Comparison of ENCODE assay signal across 8 cellular contexts in the genomic region with DNA sequence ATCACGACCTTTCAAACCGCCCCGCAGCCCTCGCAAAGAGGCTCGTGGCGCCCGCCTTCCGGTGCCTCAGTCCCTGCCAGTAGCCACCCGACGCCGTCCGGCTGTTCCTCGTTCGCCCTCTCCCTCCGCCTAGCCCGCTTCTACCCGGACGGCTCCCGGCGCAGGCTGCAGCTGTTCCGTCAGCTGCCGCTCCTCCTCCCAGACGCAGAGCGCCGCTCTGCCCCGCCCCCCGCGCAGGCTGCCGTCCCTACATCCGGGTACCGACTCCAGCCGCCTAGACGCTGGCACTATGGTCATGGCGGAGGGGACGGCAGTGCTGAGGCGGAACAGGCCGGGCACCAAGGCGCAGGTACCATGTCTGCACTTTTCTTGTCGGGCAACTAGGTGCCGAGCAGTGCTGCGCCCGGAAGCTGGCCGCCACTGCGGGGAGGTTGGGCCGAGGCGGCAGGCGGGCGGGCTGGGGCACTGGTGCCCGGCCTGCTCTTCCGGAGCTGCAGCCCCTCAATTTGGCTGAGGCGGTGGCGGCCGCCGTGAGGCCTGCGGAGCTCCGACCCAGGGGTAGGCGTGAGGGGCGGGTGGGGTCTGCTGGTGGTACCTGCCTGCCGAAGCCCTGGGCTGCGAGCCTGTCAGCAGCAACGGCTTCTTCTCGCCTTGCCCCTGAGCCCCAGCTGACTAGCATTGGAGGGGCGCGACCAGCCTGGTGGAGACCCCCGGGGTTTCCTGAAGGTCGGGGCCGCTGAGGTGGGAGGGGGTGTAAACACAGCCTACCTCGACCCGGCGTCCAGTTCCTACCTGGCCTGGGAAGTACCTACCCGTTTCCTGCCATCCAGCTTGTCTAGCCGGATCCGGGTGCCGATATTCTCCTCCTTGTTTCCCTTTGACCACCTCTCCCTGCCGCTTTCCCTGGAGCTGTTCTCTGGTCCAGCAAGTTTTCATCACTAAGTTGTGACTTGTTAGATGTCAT. TPM values are rescaled to one million over a fixed set of nuclear protein-coding genes. Genes with fewer than 3 reads are reported as not detected.
DNase-seq lines count a peak whose midpoint lies in the region; ATAC-seq, FAIRE-seq and TF ChIP-seq lines count a peak whose summit lies in the region.

Gene MOB4, plus strand, starts transcription at position 269 of the 964 bp plus-strand sequence. Its CDS starts 21 bp downstream, at position 290.

- H3K9me3 Mint-ChIP-seq in activated T-cell treated with anti-CD3 and anti-CD28 coated beads, Interleukin-2, amount 50 U/mL, for 72 hours, result peaks cover 0 to 2% of the 10 kb centered on the region in 2 donors

- intact Hi-C loops in esophagus muscularis mucosa (cut with DNase I), result no loop called here

- H3K27me3 ChIP-seq in esophagus muscularis mucosa, result no peaks in the 10 kb centered on the region

- H3K36me3 ChIP-seq in KOPT-K1 (ENCODE audit: insufficient read depth, low read length) (peaks cover 14% of the 10 kb centered on the region), esophagus muscularis mucosa (no peaks in the 10 kb centered on the region)

- peak within 1 kb of the TSS; percentile 98 for H3K27ac Mint-ChIP-seq in activated T-cell treated with anti-CD3 and anti-CD28 coated beads, Interleukin-2, amount 50 U/mL, for 72 hours

- TF ChIP-seq EP300 in esophagus muscularis mucosa (IDR thresholded peaks at IDR 0.05), result no peak

- peaks cover 6 to 22% of the 10 kb centered on the region in 2 donors for H3K36me3 Mint-ChIP-seq in activated T-cell treated with anti-CD3 and anti-CD28 coated beads, Interleukin-2, amount 50 U/mL, for 72 hours (ENCODE audit: insufficient read depth in 2 of 2)

- 0% methylated on average over 21 of the region's 75 CpGs for WGBS in esophagus muscularis mucosa

- H3K9me3 ChIP-seq in KOPT-K1 (ENCODE audit: insufficient read depth, low read length, poor library complexity, severe bottlenecking), result peaks cover 12% of the 10 kb centered on the region
- H3K9me3 ChIP-seq in esophagus muscularis mucosa, result no peaks in the 10 kb centered on the region

- H3K4me1 Mint-ChIP-seq in activated T-cell treated with anti-CD3 and anti-CD28 coated beads, Interleukin-2, amount 50 U/mL, for 72 hours (ENCODE audit: low read depth), result peaks cover 38% of the 10 kb centered on the region

- ATAC-seq in GM21786 (IDR thresholded peaks at IDR 0.05; ENCODE audit: unreplicated experiment), result peak; percentile 93
- peak; percentile 93 to 97 for ATAC-seq in activated T-cell treated with anti-CD3 and anti-CD28 coated beads, Interleukin-2, amount 50 U/mL, for 72 hours (replicated peaks in 1 of 2)

- no peaks in the 10 kb centered on the region for H3K27me3 Mint-ChIP-seq in activated T-cell treated with anti-CD3 and anti-CD28 coated beads, Interleukin-2, amount 50 U/mL, for 72 hours (ENCODE audit: low read depth)

- TF ChIP-seq POLR2A in esophagus muscularis mucosa (IDR thresholded peaks at IDR 0.05; ENCODE audit: low read depth), result peak; percentile 80

- FAIRE-seq in RCC 7860 (lab: Jason Lieb, UNC), result peak; percentile 59

- TF ChIP-seq CTCF in esophagus muscularis mucosa (IDR thresholded peaks at IDR 0.05), result no peak

- H3K27ac ChIP-seq in KOPT-K1 (ENCODE audit: low read depth, low read length, poor library complexity, severe bottlenecking) (peak within 1 kb of the TSS; percentile 80), esophagus muscularis mucosa (replicated peaks in 1 of 4) (peak within 1 kb of the TSS; percentile 88 to 94 (median 92))

- peaks cover 24 to 39% (median 36%) of the 10 kb centered on the region in 4 donors for H3K4me1 ChIP-seq in esophagus muscularis mucosa

- H3K4me3 ChIP-seq in esophagus muscularis mucosa, result peak within 1 kb of the TSS; percentile 71 to 93 (median 90)

- peak within 1 kb of the TSS; percentile 94 to 95 for H3K4me3 Mint-ChIP-seq in activated T-cell treated with anti-CD3 and anti-CD28 coated beads, Interleukin-2, amount 50 U/mL, for 72 hours

- peak; percentile 83 for DNase-seq in DMS79 (lab: John Stamatoyannopoulos, UW)
- peak; percentile 90 for DNase-seq in RCC 7860 (ENCODE audit: low spot score)
- DNase-seq in activated T-cell treated with anti-CD3 and anti-CD28 coated beads, Interleukin-2, amount 50 U/mL, for 72 hours, result peak; percentile 96 to 97
- DNase-seq in esophagus muscularis mucosa (ENCODE audit: extremely low spot score), result peak; percentile 98
- DNase-seq in myocyte (ENCODE audit: low read depth), result peak; percentile 97
- peak; percentile 88 to 90 for DNase-seq in stimulated activated CD8-positive, alpha-beta memory T cell treated with anti-CD3 and anti-CD28 coated beads, Interleukin-7, amount 100 ng/mL, for 48 hours (ENCODE audit: extremely low read depth in 1 of 2, low read depth in 1 of 2)

RNA-seq across cellular contexts. Expression of gene MOB4, which starts in this region (rescaled TPM):
- total RNA-seq in activated T-cell treated with anti-CD3 and anti-CD28 coated beads, Interleukin-2, amount 50 U/mL, for 72 hours, result 10 to 100 TPM; 20.9 to 21.6 TPM
- total RNA-seq in esophagus muscularis mucosa, result 10 to 100 TPM; 26.7 to 43.5 (median 39.3) TPM
- 39.9 and 46.5 TPM in 2 replicates for total RNA-seq in myocyte
- polyA plus RNA-seq in myocyte (2012), result 20.4 TPM

Comparison
In these comparisons a context has a peak if more than half of its experiments do, and no peak if none do; other contexts are left out.
1. Peak in every context shown above with its lines: DNase-seq, ATAC-seq, H3K4me3 ChIP-seq and H3K27ac ChIP-seq.